In genomic region chr4:128513664-128514484, GRCh38 we compare ENCODE assay signal across 18 cellular contexts.
DNase-seq lines count a peak whose midpoint lies in the region; ATAC-seq, FAIRE-seq and TF ChIP-seq lines count a peak whose summit lies in the region.
"Had no signal": no experiment of that assay in that cellular context is flagged by ENCODE, and none has a peak within 500 bp of the region (broad histone marks: within the 10 kb centered on the region; RNA-seq: fewer than 3 reads in every experiment).

No MANE protein-coding gene starts in this region.

- H3K4me1 Mint-ChIP-seq in activated naive CD4-positive, alpha-beta T cell treated with anti-CD3 and anti-CD28 coated beads, Interleukin-2, amount 50 U/mL, for 24 hours: peaks cover 23% of the 10 kb centered on the region
- H3K4me1 Mint-ChIP-seq in stimulated activated effector memory CD8-positive, alpha-beta T cell treated with anti-CD3 and anti-CD28 coated beads, Interleukin-12 subunit alpha, Interleukin-12 subunit beta, amount 100 ng/mL, for 72 hours: peaks cover 13% of the 10 kb centered on the region

- peak overlapping the region; percentile 68 for H2AFZ ChIP-seq in SU-DHL-6 (ENCODE audit: low read depth, low read length, severe bottlenecking)

- no peak overlapping the region for H3K4ac ChIP-seq in mesendoderm (ENCODE audit: low read depth, low read length)

- no peak overlapping the region for H2BK15ac ChIP-seq in mesendoderm (replicated peaks; ENCODE audit: low read depth)

- no peaks in the 10 kb centered on the region for H3K79me1 ChIP-seq in mesendoderm (ENCODE audit: low read length)

- H3K4me3 Mint-ChIP-seq in activated naive CD4-positive, alpha-beta T cell treated with anti-CD3 and anti-CD28 coated beads, Interleukin-2, amount 50 U/mL, for 24 hours: peak overlapping the region; percentile 62
- peak overlapping the region; percentile 19 for H3K4me3 Mint-ChIP-seq in stimulated activated effector memory CD8-positive, alpha-beta T cell treated with anti-CD3 and anti-CD28 coated beads, Interleukin-12 subunit alpha, Interleukin-12 subunit beta, amount 100 ng/mL, for 72 hours
- H3K4me3 Mint-ChIP-seq: neural crest cell had no signal

- H3K9me3 Mint-ChIP-seq in activated naive CD4-positive, alpha-beta T cell treated with anti-CD3 and anti-CD28 coated beads, Interleukin-2, amount 50 U/mL, for 24 hours: no peaks in the 10 kb centered on the region
- H3K9me3 Mint-ChIP-seq in stimulated activated effector memory CD8-positive, alpha-beta T cell treated with anti-CD3 and anti-CD28 coated beads, Interleukin-12 subunit alpha, Interleukin-12 subunit beta, amount 100 ng/mL, for 72 hours: no peaks in the 10 kb centered on the region

- H3K9me3 ChIP-seq in SU-DHL-6 (ENCODE audit: insufficient read depth, low read length): no peaks in the 10 kb centered on the region
- H3K9me3 ChIP-seq: colonic mucosa had no signal

- H4K8ac ChIP-seq in mesendoderm (ENCODE audit: low read depth, low read length): no peak overlapping the region

- no peaks in the 10 kb centered on the region for H4K20me1 ChIP-seq in SU-DHL-6 (ENCODE audit: low read depth, low read length)
- H4K20me1 ChIP-seq: BLaER1 had no signal

- no peak overlapping the region for H4K5ac ChIP-seq in mesendoderm (ENCODE audit: low read length)

- H3K36me3 ChIP-seq in SU-DHL-6 (ENCODE audit: low read length) (no peaks in the 10 kb centered on the region), mesendoderm (ENCODE audit: control insufficient read depth, insufficient read depth, low read length) (no peaks in the 10 kb centered on the region)
- H3K36me3 ChIP-seq: BLaER1, colonic mucosa had no signal

- H3K27ac Mint-ChIP-seq in activated naive CD4-positive, alpha-beta T cell treated with anti-CD3 and anti-CD28 coated beads, Interleukin-2, amount 50 U/mL, for 24 hours: peak overlapping the region; percentile 90
- peak overlapping the region; percentile 9 for H3K27ac Mint-ChIP-seq in stimulated activated effector memory CD8-positive, alpha-beta T cell treated with anti-CD3 and anti-CD28 coated beads, Interleukin-12 subunit alpha, Interleukin-12 subunit beta, amount 100 ng/mL, for 72 hours

- H3K4me3 ChIP-seq in SU-DHL-6 (ENCODE audit: insufficient read depth, low read length, poor library complexity, severe bottlenecking): no peak overlapping the region
- no peak overlapping the region for H3K4me3 ChIP-seq in choroid plexus epithelial cell (ENCODE audit: low read depth, low read length)
- no peak overlapping the region for H3K4me3 ChIP-seq in mesendoderm (ENCODE audit: low read length)
- H3K4me3 ChIP-seq: BLaER1, colonic mucosa had no signal

- no peak overlapping the region for H3K18ac ChIP-seq in mesendoderm (ENCODE audit: low read length)

- DNase-seq in activated naive CD4-positive, alpha-beta T cell treated with Interleukin-2 at 50 U/mL for 16 hours: no peak
- peak; percentile 73 for DNase-seq in choroid plexus epithelial cell (ENCODE audit: low read depth)
- no peak for DNase-seq in stimulated activated effector memory CD8-positive, alpha-beta T cell treated with anti-CD3 and anti-CD28 coated beads, Interleukin-12 subunit alpha, Interleukin-12 subunit beta, amount 100 ng/mL, for 72 hours (ENCODE audit: low spot score in 2 of 2)
- DNase-seq in GM19239 (ENCODE audit: insufficient read length, low spot score): no peak
- DNase-seq in mesendoderm: no peak
- DNase-seq: activated CD8-positive, alpha-beta memory T cell treated with anti-CD3 and anti-CD28 coated beads, Interleukin-2, amount 50 U/mL, for 48 hours; colonic mucosa; NCI-H187; NCI-H82; stimulated activated CD4-positive, alpha-beta T cell treated with anti-CD3 and anti-CD28 coated beads, Interleukin-12 subunit alpha, Interleukin-12 subunit beta, amount 100 ng/mL, for 4 hours; stimulated activated CD8-positive, alpha-beta memory T cell treated with anti-CD3 and anti-CD28 coated beads, Interleukin-4, amount 100 ng/mL, for 48 hours had no signal

- no peak for FAIRE-seq in GM19239 (lab: Jason Lieb, UNC)
- FAIRE-seq: frontal cortex, H1 had no signal

- H3K9ac ChIP-seq in SU-DHL-6 (ENCODE audit: low read length) (no peak overlapping the region), mesendoderm (ENCODE audit: low read length) (no peak overlapping the region)
- H3K9ac ChIP-seq: BLaER1 had no signal

- no peak for ATAC-seq in stimulated activated effector memory CD8-positive, alpha-beta T cell treated with anti-CD3 and anti-CD28 coated beads, Interleukin-12 subunit alpha, Interleukin-12 subunit beta, amount 100 ng/mL, for 72 hours
- ATAC-seq in HG02642 (IDR thresholded peaks at IDR 0.05; ENCODE audit: poor library complexity, unreplicated experiment): no peak

- H3F3A ChIP-seq in SU-DHL-6 (ENCODE audit: insufficient read depth): no peaks in the 10 kb centered on the region

- H3K27me3 ChIP-seq in SU-DHL-6 (ENCODE audit: low read length) (no peaks in the 10 kb centered on the region), mesendoderm (ENCODE audit: insufficient read depth, low read length, poor library complexity) (no peaks in the 10 kb centered on the region)
- H3K27me3 ChIP-seq: BLaER1, colonic mucosa had no signal

- H3K27ac ChIP-seq in SU-DHL-6 (ENCODE audit: low read depth, low read length): no peak overlapping the region
- no peak overlapping the region for H3K27ac ChIP-seq in mesendoderm (ENCODE audit: low read depth, low read length)
- H3K27ac ChIP-seq: BLaER1, colonic mucosa had no signal

- no peak overlapping the region for H3K56ac ChIP-seq in mesendoderm (ENCODE audit: low read length)

- no peaks in the 10 kb centered on the region for H3K9me2 ChIP-seq in SU-DHL-6 (replicated peaks; ENCODE audit: insufficient read depth, low read length)

- 100% methylated on average over 1 of the region's 3 CpGs for WGBS in mesendoderm (ENCODE audit: extremely low coverage, insufficient coverage, low lambda C conversion rate)

- H2AK5ac ChIP-seq in mesendoderm (ENCODE audit: low read length): no peak overlapping the region

- no peak overlapping the region for H3K23ac ChIP-seq in mesendoderm (ENCODE audit: low read length)

- H3K36me3 Mint-ChIP-seq in activated naive CD4-positive, alpha-beta T cell treated with anti-CD3 and anti-CD28 coated beads, Interleukin-2, amount 50 U/mL, for 24 hours: no peaks in the 10 kb centered on the region
- no peaks in the 10 kb centered on the region for H3K36me3 Mint-ChIP-seq in stimulated activated effector memory CD8-positive, alpha-beta T cell treated with anti-CD3 and anti-CD28 coated beads, Interleukin-12 subunit alpha, Interleukin-12 subunit beta, amount 100 ng/mL, for 72 hours

- H3K4me1 ChIP-seq in mesendoderm (ENCODE audit: control insufficient read depth, low read depth, low read length): peaks cover 4% of the 10 kb centered on the region
- H3K4me1 ChIP-seq: BLaER1, colonic mucosa had no signal

- no peak overlapping the region for H2BK120ac ChIP-seq in mesendoderm (ENCODE audit: low read depth, low read length)

- no peaks in the 10 kb centered on the region for H3K27me3 Mint-ChIP-seq in activated naive CD4-positive, alpha-beta T cell treated with anti-CD3 and anti-CD28 coated beads, Interleukin-2, amount 50 U/mL, for 24 hours

- peak overlapping the region; percentile 34 for H3K4me2 ChIP-seq in SU-DHL-6 (ENCODE audit: low read depth, low read length, poor library complexity, severe bottlenecking)
- no peak overlapping the region for H3K4me2 ChIP-seq in mesendoderm (ENCODE audit: low read length)
- H3K4me2 ChIP-seq: BLaER1 had no signal

- TF ChIP-seq CTCF in SU-DHL-6 (IDR thresholded peaks at IDR 0.05; ENCODE audit: insufficient read depth, low read length, poor library complexity, severe bottlenecking) (no peak), choroid plexus epithelial cell (conservative IDR thresholded peaks at IDR 0.05; ENCODE audit: low read depth, low read length) (no peak)

- no peak overlapping the region for H2BK5ac ChIP-seq in mesendoderm (ENCODE audit: low read length)

- H3K79me2 ChIP-seq in SU-DHL-6 (ENCODE audit: insufficient read depth, low read length) (no peaks in the 10 kb centered on the region), mesendoderm (ENCODE audit: control insufficient read depth, insufficient read depth, low read length) (no peaks in the 10 kb centered on the region)
